8 cellular contexts compared by ENCODE assay signal in genomic region chr11:119356349-119357031, GRCh38. TPM values are rescaled to one million over a fixed set of nuclear protein-coding genes. Genes with fewer than 3 reads are reported as not detected.
DNase-seq lines count a peak whose midpoint lies in the region; ATAC-seq and TF ChIP-seq lines count a peak whose summit lies in the region.

No MANE protein-coding gene starts in this region.

- ATAC-seq in GM18505 (IDR thresholded peaks at IDR 0.05; ENCODE audit: unreplicated experiment): peak; percentile 70
- ATAC-seq in HG03159 (IDR thresholded peaks at IDR 0.05; ENCODE audit: unreplicated experiment): peak; percentile 74

- H3K36me3 Mint-ChIP-seq in activated naive CD4-positive, alpha-beta T cell treated with anti-CD3 and anti-CD28 coated beads for 36 hours (ENCODE audit: low read depth): no peaks in the 10 kb centered on the region

- intact Hi-C loops in activated naive CD4-positive, alpha-beta T cell treated with anti-CD3 and anti-CD28 coated beads for 36 hours (cut with micrococcal nuclease): loop anchor here (1.0 to 10.0 kb wide), 5 partner anchors 18 to 368 kb away; partner anchors contain the start of genes NECTIN1 and USP2
- intact Hi-C loops in thyroid gland (cut with DNase I): no loop called here

- 1 to 3% methylated on average over 38 to 42 of the region's 54 CpGs for WGBS in thyroid gland, 2 donors

- H3K27ac Mint-ChIP-seq in activated naive CD4-positive, alpha-beta T cell treated with anti-CD3 and anti-CD28 coated beads for 36 hours: no peak overlapping the region

- TF ChIP-seq CTCF in RWPE1 (conservative IDR thresholded peaks at IDR 0.05; ENCODE audit: low read depth): peak; percentile 96
- peak; percentile 74 to 93 (median 91) for TF ChIP-seq CTCF in thyroid gland (IDR thresholded peaks at IDR 0.05)

- no peaks in the 10 kb centered on the region for H3K9me3 Mint-ChIP-seq in activated naive CD4-positive, alpha-beta T cell treated with anti-CD3 and anti-CD28 coated beads for 36 hours

- peak overlapping the region in 1 of 3 donors; percentile 34 for H3K4me3 ChIP-seq in thyroid gland (replicated peaks in 1 of 3)

- POLR2A ChIA-PET in RWPE1 (lab: Yijun Ruan, JAX; ENCODE audit: low non-redundant PET): no interaction called here

- CTCF ChIA-PET in RWPE1 (lab: Yijun Ruan, JAX): interaction anchor here (0.5 to 4.4 kb wide), 25 partner anchors 8 to 752 kb away, joined by 3 to 77 read pairs (median 5); partner anchors contain the start of genes MFRP and USP2
- CTCF ChIA-PET in activated naive CD4-positive, alpha-beta T cell treated with anti-CD3 and anti-CD28 coated beads for 36 hours (lab: Charles Lee): interaction anchor here (0.5 to 4.8 kb wide), 32 partner anchors 8 to 753 kb away, joined by 3 to 132 read pairs (median 4); partner anchors contain the start of genes C1QTNF5, NECTIN1, RNF26 and USP2

- TF ChIP-seq POLR2A in GM18505 (IDR thresholded peaks at IDR 0.05; ENCODE audit: borderline replicate concordance, extremely low read depth, insufficient read depth, insufficient read length): no peak
- no peak for TF ChIP-seq POLR2A in thyroid gland (IDR thresholded peaks at IDR 0.05)

- no peaks in the 10 kb centered on the region for H3K36me3 ChIP-seq in thyroid gland

- peak overlapping the region; percentile 81 for H3K4me3 Mint-ChIP-seq in activated naive CD4-positive, alpha-beta T cell treated with anti-CD3 and anti-CD28 coated beads for 36 hours

- H3K4me1 Mint-ChIP-seq in activated naive CD4-positive, alpha-beta T cell treated with anti-CD3 and anti-CD28 coated beads for 36 hours (ENCODE audit: low read depth): peaks cover 9% of the 10 kb centered on the region

- H3K27me3 Mint-ChIP-seq in activated naive CD4-positive, alpha-beta T cell treated with anti-CD3 and anti-CD28 coated beads for 36 hours (ENCODE audit: low read depth): peaks cover 22% of the 10 kb centered on the region

- H3K27me3 ChIP-seq in thyroid gland: no peaks in the 10 kb centered on the region

- peaks cover 9 to 23% of the 10 kb centered on the region in 2 donors for H3K4me1 ChIP-seq in thyroid gland

- peak overlapping the region; percentile 75 for H3K27ac ChIP-seq in RWPE1
- peak overlapping the region in 2 of 3 donors; percentile 35 to 80 for H3K27ac ChIP-seq in thyroid gland

- H3K9me3 ChIP-seq in thyroid gland: no peaks in the 10 kb centered on the region

- no peak for DNase-seq in RWPE1 (ENCODE audit: low spot score)
- DNase-seq in activated naive CD4-positive, alpha-beta T cell treated with anti-CD3 and anti-CD28 coated beads for 36 hours: peak; percentile 84
- peak; percentile 86 for DNase-seq in germinal center (ENCODE audit: low spot score)
- DNase-seq in occipital lobe (lab: John Stamatoyannopoulos, UW): peak; percentile 39
- peak; percentile 80 to 86 for DNase-seq in thyroid gland
- no peak for DNase-seq in NCI-H2081 (lab: John Stamatoyannopoulos, UW)

RNA-seq across cellular contexts. Expression of gene MFRP, which starts 10.0 kb away (rescaled TPM):
- not detected for total RNA-seq in activated naive CD4-positive, alpha-beta T cell treated with anti-CD3 and anti-CD28 coated beads for 36 hours
- total RNA-seq in occipital lobe (not detected), thyroid gland (not detected)

RNA-seq across cellular contexts. Expression of gene C1QTNF5, which starts 15.8 kb away (rescaled TPM):
- total RNA-seq in activated naive CD4-positive, alpha-beta T cell treated with anti-CD3 and anti-CD28 coated beads for 36 hours: not detected
- total RNA-seq in occipital lobe (4.2 TPM), thyroid gland (10 to 100 TPM; 13.0 to 46.4 (median 27.8) TPM)

RNA-seq across cellular contexts. Expression of gene RNF26, which starts 22.2 kb away (rescaled TPM):
- total RNA-seq in activated naive CD4-positive, alpha-beta T cell treated with anti-CD3 and anti-CD28 coated beads for 36 hours: 10 to 100 TPM; 46.1 to 47.0 TPM
- total RNA-seq in occipital lobe (1.6 TPM), thyroid gland (10 to 100 TPM; 10.1 to 18.9 (median 14.1) TPM)

RNA-seq across cellular contexts. Expression of gene USP2, which starts 25.0 kb away (rescaled TPM):
- total RNA-seq in activated naive CD4-positive, alpha-beta T cell treated with anti-CD3 and anti-CD28 coated beads for 36 hours: under 1 TPM; 0.35 to 0.57 TPM
- total RNA-seq in occipital lobe (1.6 TPM), thyroid gland (1 to 10 TPM; 2.0 to 5.3 (median 4.6) TPM)

RNA-seq across cellular contexts. Expression of gene MCAM, which starts 39.6 kb away (rescaled TPM):
- total RNA-seq in activated naive CD4-positive, alpha-beta T cell treated with anti-CD3 and anti-CD28 coated beads for 36 hours: 1 to 10 TPM; 8.0 to 8.4 TPM
- total RNA-seq in occipital lobe (10.6 TPM), thyroid gland (100 to 1,000 TPM in 1 of 4 donors, 10 to 100 TPM in 3; 17.6 to 243 (median 61.8) TPM)

Comparison
In these comparisons a context has a peak if more than half of its experiments do, and no peak if none do; other contexts are left out.
1. DNase-seq: peak in activated naive CD4-positive, alpha-beta T cell treated with anti-CD3 and anti-CD28 coated beads for 36 hours (single experiment), germinal center (single experiment), occipital lobe (single experiment) and thyroid gland (2 of 2); none in RWPE1 (single experiment) and NCI-H2081 (0 of 2).